Comparison of ENCODE assay signal across 20 cellular contexts in the genomic region with DNA sequence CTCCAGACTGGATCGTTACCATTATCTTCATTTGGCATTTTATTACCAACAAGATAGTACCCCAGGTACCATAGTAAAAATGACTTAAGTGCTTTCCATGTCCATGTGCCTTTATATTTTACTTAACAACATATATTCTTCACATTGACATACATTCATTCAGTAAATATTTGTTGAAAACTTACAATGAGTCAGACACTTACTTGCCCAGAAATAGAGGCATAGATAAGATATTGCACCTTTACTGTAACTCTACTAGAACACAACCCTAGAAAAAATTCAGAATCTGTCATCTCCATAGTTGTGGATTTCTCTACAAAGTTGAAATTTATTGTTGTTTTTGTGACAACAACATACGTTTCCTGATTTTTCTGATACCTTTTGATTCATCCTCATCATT.
"Had no signal": no experiment of that assay in that cellular context is flagged by ENCODE, and none has a peak within 500 bp of the region (broad histone marks: within the 10 kb centered on the region; RNA-seq: fewer than 3 reads in every experiment).

No MANE protein-coding gene starts in this region.

- H3K36me3 ChIP-seq: left lung, thyroid gland had no signal

- H3K4me3 ChIP-seq: coronary artery, left lung, lung, thyroid gland had no signal

- H3K4me1 ChIP-seq: left lung, thyroid gland had no signal

- H3K27ac ChIP-seq: coronary artery, left lung, thyroid gland had no signal

- DNase-seq: activated CD4-positive, alpha-beta memory T cell treated with anti-CD3 and anti-CD28 coated beads for 36 hours; activated CD4-positive, alpha-beta T cell treated with anti-CD3 and anti-CD28 coated beads for 48 hours; activated naive CD4-positive, alpha-beta T cell treated with Interleukin-2 at 50 U/mL for 16 hours; activated naive CD8-positive, alpha-beta T cell treated with anti-CD3 and anti-CD28 coated beads for 36 hours; activated T-cell treated with anti-CD3 and anti-CD28 coated beads, Interleukin-2, amount 50 U/mL, for 48 hours; amniotic stem cell; cerebellar nuclear complex; endodermal cell; erythroblast; hippocampal formation; kidney glomerular epithelial cell; left lung; natural killer cell; retina; stimulated activated CD4-positive, alpha-beta T cell treated with anti-CD3 and anti-CD28 coated beads, Interleukin-4, amount 100 ng/mL, for 1 hour; stimulated activated naive CD4-positive, alpha-beta T cell treated with Interleukin-2 at 50 U/mL for 16 hours; thyroid gland had no signal

- H3K27me3 ChIP-seq: left lung, thyroid gland had no signal

- FAIRE-seq: frontal cortex had no signal

- H3K9me3 ChIP-seq: left lung, thyroid gland had no signal

- ATAC-seq: left lung, natural killer cell had no signal
